ENCODE assay signal across 17 cellular contexts in genomic region chr6:53557005-53557715, GRCh38. TPM values are rescaled to one million over a fixed set of nuclear protein-coding genes. Genes with fewer than 3 reads are reported as not detected.
A peak's percentile ranks its signal among the peaks of the same experiment; 100 is the strongest.
DNase-seq lines count a peak whose midpoint lies in the region; ATAC-seq and TF ChIP-seq lines count a peak whose summit lies in the region.
"Had no signal": no experiment of that assay in that cellular context is flagged by ENCODE, and none has a peak within 500 bp of the region (broad histone marks: within the 10 kb centered on the region; RNA-seq: fewer than 3 reads in every experiment).

No MANE protein-coding gene starts in this region.

- H3K27ac ChIP-seq in mammary epithelial cell (ENCODE audit: insufficient read depth, low read depth, low read length) (no peak overlapping the region), breast epithelium (no peak overlapping the region)
- H3K27ac ChIP-seq: 22Rv1, BLaER1, C4-2B had no signal

- no peak overlapping the region for H3K9ac ChIP-seq in mammary epithelial cell (ENCODE audit: insufficient read depth, low read length)
- H3K9ac ChIP-seq: BLaER1 had no signal

- TF ChIP-seq CTCF in mammary epithelial cell (conservative IDR thresholded peaks at IDR 0.05 in 1 of 2, IDR thresholded peaks at IDR 0.05 in 1 of 2; ENCODE audit: extremely low read depth in 1 of 2, insufficient read depth in 1 of 2, low read depth in 1 of 2, low read length in 2 of 2) (no peak), breast epithelium (IDR thresholded peaks at IDR 0.05) (no peak)

- H3K4me2 ChIP-seq in mammary epithelial cell (ENCODE audit: insufficient read depth, low read depth, low read length) = no peak overlapping the region
- H3K4me2 ChIP-seq: BLaER1 had no signal

- H3K9me3 ChIP-seq in mammary epithelial cell (replicated peaks; ENCODE audit: insufficient read depth, low read length) = peaks cover 10% of the 10 kb centered on the region
- H3K9me3 ChIP-seq in breast epithelium = peaks cover 4% of the 10 kb centered on the region in 2 donors

- peak overlapping the region; percentile 24 for H2AFZ ChIP-seq in mammary epithelial cell (ENCODE audit: low read depth, low read length)

- ATAC-seq in left lobe of liver = peak; percentile 51
- ATAC-seq in HG03097 (IDR thresholded peaks at IDR 0.05; ENCODE audit: low FRiP score, unreplicated experiment) = no peak

- H3K27me3 ChIP-seq in mammary epithelial cell (ENCODE audit: insufficient read depth, low read length) (no peaks in the 10 kb centered on the region), breast epithelium (no peaks in the 10 kb centered on the region)
- H3K27me3 ChIP-seq: BLaER1 had no signal

- no peaks in the 10 kb centered on the region for H3K79me2 ChIP-seq in mammary epithelial cell (ENCODE audit: insufficient read depth, low read length)

- 97% methylated on average over 2 of the region's 2 CpGs for WGBS in mammary epithelial cell (ENCODE audit: low coverage, missing lambda C conversion rate)

- H3K4me1 ChIP-seq in mammary epithelial cell (ENCODE audit: insufficient read depth, low read length) = no peaks in the 10 kb centered on the region
- H3K4me1 ChIP-seq in breast epithelium = no peaks in the 10 kb centered on the region
- H3K4me1 ChIP-seq: BLaER1, HAP-1 had no signal

- no TSS peak for BruUV-seq in mammary epithelial cell (replicated peaks; lab: Mats Ljungman, UMichigan)

- CTCF ChIA-PET in mammary epithelial cell (lab: Charles Lee; ENCODE audit: low non-redundant PET) = no interaction called here

- no peaks in the 10 kb centered on the region for H4K20me1 ChIP-seq in mammary epithelial cell (ENCODE audit: insufficient read depth, low read length)
- H4K20me1 ChIP-seq: BLaER1 had no signal

- in situ Hi-C loops in mammary epithelial cell (cut with MboI; ENCODE audit: low sequenced_read_pairs in 2 of 2) = no loop called here

- DNase-seq in DMS53 (lab: John Stamatoyannopoulos, UW) = peak; percentile 37
- DNase-seq in DMS53 treated with DMSO at 0.1 percent for 48 hours (lab: John Stamatoyannopoulos, UW; ENCODE audit: unreplicated experiment) = no peak
- no peak for DNase-seq in mammary epithelial cell
- DNase-seq in breast epithelium (ENCODE audit: low spot score in 2 of 2) = no peak
- no peak for DNase-seq in left lobe of liver (ENCODE audit: low spot score)
- DNase-seq in NCI-H510A (lab: John Stamatoyannopoulos, UW) = no peak
- DNase-seq: CD4-positive, alpha-beta T cell; CD8-positive, alpha-beta memory T cell; DMS 273 treated with DMSO at 0.1 percent for 48 hours; DND-41; GOT3; HFFc6 had no signal

- dilution Hi-C loops in mammary epithelial cell (cut with HindIII; ENCODE audit: low sequenced_read_pairs) = no loop called here

- no peak for TF ChIP-seq POLR2A in breast epithelium (IDR thresholded peaks at IDR 0.05)

- H3K36me3 ChIP-seq in mammary epithelial cell (ENCODE audit: insufficient read depth, low read length) (no peaks in the 10 kb centered on the region), breast epithelium (no peaks in the 10 kb centered on the region)
- H3K36me3 ChIP-seq: BLaER1, HAP-1 had no signal

- H3K4me3 ChIP-seq in mammary epithelial cell (replicated peaks in 1 of 3; ENCODE audit: insufficient read depth in 1 of 3, low read depth in 2 of 3, low read length in 3 of 3) = no peak overlapping the region
- no peak overlapping the region for H3K4me3 ChIP-seq in breast epithelium
- H3K4me3 ChIP-seq: BLaER1, HAP-1 had no signal

- intact Hi-C loops in mammary epithelial cell (cut with micrococcal nuclease) = no loop called here
- intact Hi-C loops in breast epithelium (cut with DNase I; ENCODE audit: low total_unique reads) = no loop called here

RNA-seq across cellular contexts. Expression of gene GCLC, which starts 12.3 kb away (rescaled TPM):
- 100 to 1,000 TPM in 1 of 2 donors, 10 to 100 TPM in 1; 94.7 to 128 TPM for total RNA-seq in mammary epithelial cell
- 59.8 TPM for polyA plus RNA-seq in mammary epithelial cell
- polyA minus RNA-seq in mammary epithelial cell = 69.6 TPM
- total RNA-seq in breast epithelium = 10 to 100 TPM; 33.8 to 50.6 (median 39.0) TPM
- 97.5 TPM for total RNA-seq in left lobe of liver
